19 cellular contexts compared by ENCODE assay signal in the genomic region with DNA sequence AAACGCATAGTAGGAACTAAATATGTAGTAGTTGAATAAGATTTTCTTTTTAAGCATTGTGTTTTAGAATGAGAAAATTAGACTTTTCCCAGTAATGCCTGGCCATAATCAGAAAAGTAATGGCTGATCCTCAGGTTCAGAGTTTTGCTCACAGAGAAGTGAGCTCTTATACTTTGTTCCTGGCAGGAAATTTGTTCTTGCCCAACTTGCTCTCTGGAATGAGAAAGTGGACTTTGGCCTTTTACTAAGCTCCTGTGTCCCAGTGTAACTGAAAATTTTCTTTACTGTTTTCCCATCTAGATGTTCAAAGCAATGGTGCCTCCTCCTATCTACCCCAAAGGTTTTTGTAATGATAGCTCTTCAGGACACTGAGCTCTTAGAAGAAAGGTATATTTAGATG.
"Had no signal": no experiment of that assay in that cellular context is flagged by ENCODE, and none has a peak within 500 bp of the region (broad histone marks: within the 10 kb centered on the region; RNA-seq: fewer than 3 reads in every experiment).

No MANE protein-coding gene starts in this region.

- H3K4me1 ChIP-seq: foreskin keratinocyte, spleen, tibial nerve had no signal

- H3K9me3 ChIP-seq: spleen, tibial nerve had no signal

- ATAC-seq: activated T-helper 17 cell treated with anti-CD3 and anti-CD28 coated beads, Interleukin-2, amount 50 U/mL, for 72 hours; foreskin keratinocyte; left ventricle myocardium superior; WTC11 had no signal

- DNase-seq: activated naive CD4-positive, alpha-beta T cell; activated T-cell treated with anti-CD3 and anti-CD28 coated beads, Interleukin-2, amount 50 U/mL, for 1 hour; dermis blood vessel endothelial cell; effector CD8-positive, alpha-beta T cell; foreskin keratinocyte; immature natural killer cell; left ventricle myocardium superior; midbrain; nucleus accumbens; posterior cingulate gyrus; spleen; stimulated activated CD4-positive, alpha-beta T cell treated with anti-CD3 and anti-CD28 coated beads, Interleukin-4, amount 100 ng/mL, for 4 hours; substantia nigra; T-helper 9 cell had no signal

- H3K4me3 Mint-ChIP-seq: activated naive CD8-positive, alpha-beta T cell; activated T-helper 17 cell treated with anti-CD3 and anti-CD28 coated beads, Interleukin-2, amount 50 U/mL, for 72 hours; immature natural killer cell; stimulated activated naive CD8-positive, alpha-beta T cell treated with anti-CD3 and anti-CD28 coated beads, Interleukin-15, Interleukin-2, amounts not matched to agents 100 ng/mL and 50 ng/mL, for 24 hours; WTC11 had no signal

- H3K36me3 ChIP-seq: spleen, tibial nerve had no signal

- H3K27ac Mint-ChIP-seq: activated naive CD8-positive, alpha-beta T cell; activated T-helper 17 cell treated with anti-CD3 and anti-CD28 coated beads, Interleukin-2, amount 50 U/mL, for 72 hours; immature natural killer cell; stimulated activated naive CD8-positive, alpha-beta T cell treated with anti-CD3 and anti-CD28 coated beads, Interleukin-15, Interleukin-2, amounts not matched to agents 100 ng/mL and 50 ng/mL, for 24 hours; WTC11 had no signal

- H3K4me3 ChIP-seq: spleen, tibial nerve had no signal

- H3K27me3 Mint-ChIP-seq: activated naive CD8-positive, alpha-beta T cell; activated T-helper 17 cell treated with anti-CD3 and anti-CD28 coated beads, Interleukin-2, amount 50 U/mL, for 72 hours; stimulated activated naive CD8-positive, alpha-beta T cell treated with anti-CD3 and anti-CD28 coated beads, Interleukin-15, Interleukin-2, amounts not matched to agents 100 ng/mL and 50 ng/mL, for 24 hours had no signal

- H3K9me3 Mint-ChIP-seq: activated T-helper 17 cell treated with anti-CD3 and anti-CD28 coated beads, Interleukin-2, amount 50 U/mL, for 72 hours; immature natural killer cell; stimulated activated naive CD8-positive, alpha-beta T cell treated with anti-CD3 and anti-CD28 coated beads, Interleukin-15, Interleukin-2, amounts not matched to agents 100 ng/mL and 50 ng/mL, for 24 hours; WTC11 had no signal

- H3K27me3 ChIP-seq: foreskin keratinocyte, spleen, tibial nerve had no signal

- H3K4me1 Mint-ChIP-seq: activated T-helper 17 cell treated with anti-CD3 and anti-CD28 coated beads, Interleukin-2, amount 50 U/mL, for 72 hours; immature natural killer cell had no signal

- H3K36me3 Mint-ChIP-seq: activated naive CD8-positive, alpha-beta T cell; immature natural killer cell; WTC11 had no signal

- H3K27ac ChIP-seq: foreskin keratinocyte had no signal
